In genomic region chr17:68231536-68231935, GRCh38 we compare ENCODE assay signal across 15 cellular contexts. TPM values are rescaled to one million over a fixed set of nuclear protein-coding genes. Genes with fewer than 3 reads are reported as not detected.
DNase-seq lines count a peak whose midpoint lies in the region; ATAC-seq and TF ChIP-seq lines count a peak whose summit lies in the region.
"Had no signal": no experiment of that assay in that cellular context is flagged by ENCODE, and none has a peak within 500 bp of the region (broad histone marks: within the 10 kb centered on the region; RNA-seq: fewer than 3 reads in every experiment).

No MANE protein-coding gene starts in this region.

- no peaks in the 10 kb centered on the region for H3K79me2 ChIP-seq in PC-3 (ENCODE audit: low read length)
- H3K79me2 ChIP-seq in mesendoderm (ENCODE audit: control insufficient read depth, insufficient read depth, low read length), result no peaks in the 10 kb centered on the region

- H2BK120ac ChIP-seq in mesendoderm (ENCODE audit: low read depth, low read length), result no peak overlapping the region

- no peak overlapping the region for H4K8ac ChIP-seq in mesendoderm (ENCODE audit: low read depth, low read length)

- peak; percentile 68 for DNase-seq in CD1c-positive myeloid dendritic cell (ENCODE audit: extremely low spot score)
- DNase-seq in PC-3, result peak; percentile 51
- DNase-seq in epithelial cell of esophagus (ENCODE audit: low read depth), result peak; percentile 31
- DNase-seq in mesendoderm, result peak; percentile 14
- DNase-seq in NCI-H446 (lab: John Stamatoyannopoulos, UW), result no peak
- no peak for DNase-seq in putamen (ENCODE audit: low spot score)
- DNase-seq in midbrain (lab: John Stamatoyannopoulos, UW), result no peak
- DNase-seq in ecto neural progenitor cell (ENCODE audit: low spot score), result no peak
- DNase-seq: C1 segment of cervical spinal cord; CD4-positive, alpha-beta memory T cell; DMS79; HFFc6 had no signal

- H3K4me1 ChIP-seq in PC-3 (ENCODE audit: insufficient read depth, low read length) (peaks cover 28% of the 10 kb centered on the region), mesendoderm (ENCODE audit: control insufficient read depth, low read depth, low read length) (no peaks in the 10 kb centered on the region)
- H3K4me1 ChIP-seq: HAP-1 had no signal

- no peaks in the 10 kb centered on the region for H3K27me3 ChIP-seq in PC-3 (ENCODE audit: low read length)
- H3K27me3 ChIP-seq in mesendoderm (ENCODE audit: insufficient read depth, low read length, poor library complexity), result no peaks in the 10 kb centered on the region

- CTCF ChIA-PET in PC-3 (lab: Charles Lee), result no interaction called here

- no peak overlapping the region for H4K5ac ChIP-seq in mesendoderm (ENCODE audit: low read length)

- POLR2A ChIA-PET in PC-3 (lab: Charles Lee; ENCODE audit: unreplicated experiment), result no interaction called here

- no CpG with 5 or more reads among the region's 1 CpG for WGBS in mesendoderm (ENCODE audit: extremely low coverage, insufficient coverage, low lambda C conversion rate)

- H3K27ac ChIP-seq in PC-3 (ENCODE audit: low read length), result no peak overlapping the region
- no peak overlapping the region for H3K27ac ChIP-seq in mesendoderm (ENCODE audit: low read depth, low read length)

- H3K9ac ChIP-seq in PC-3 (ENCODE audit: low read length) (no peak overlapping the region), mesendoderm (ENCODE audit: low read length) (no peak overlapping the region)

- no peak overlapping the region for H2BK15ac ChIP-seq in mesendoderm (replicated peaks; ENCODE audit: low read depth)

- H3K36me3 ChIP-seq in PC-3 (ENCODE audit: low read depth, low read length) (no peaks in the 10 kb centered on the region), mesendoderm (ENCODE audit: control insufficient read depth, insufficient read depth, low read length) (no peaks in the 10 kb centered on the region)
- H3K36me3 ChIP-seq: HAP-1 had no signal

- intact Hi-C loops in PC-3 (cut with micrococcal nuclease), result no loop called here

- H3K23ac ChIP-seq in mesendoderm (ENCODE audit: low read length), result no peak overlapping the region

- no peaks in the 10 kb centered on the region for H3F3A ChIP-seq in PC-3 (ENCODE audit: low read length, unreplicated experiment)

- H3K4me3 ChIP-seq in PC-3 (ENCODE audit: low read length), result no peak overlapping the region
- no peak overlapping the region for H3K4me3 ChIP-seq in epithelial cell of esophagus (ENCODE audit: low read length)
- no peak overlapping the region for H3K4me3 ChIP-seq in mesendoderm (ENCODE audit: low read length)
- H3K4me3 ChIP-seq: GM12878, HAP-1 had no signal

- no peak overlapping the region for H3K56ac ChIP-seq in mesendoderm (ENCODE audit: low read length)

- H3K4me2 ChIP-seq in PC-3 (ENCODE audit: low read length) (no peak overlapping the region), mesendoderm (ENCODE audit: low read length) (no peak overlapping the region)

- no peak overlapping the region for H2AFZ ChIP-seq in PC-3 (ENCODE audit: low read length)

- H3K18ac ChIP-seq in mesendoderm (ENCODE audit: low read length), result no peak overlapping the region

- TF ChIP-seq CTCF in PC-3 (conservative IDR thresholded peaks at IDR 0.05; ENCODE audit: low read depth, low read length) (no peak), epithelial cell of esophagus (IDR thresholded peaks at IDR 0.05; ENCODE audit: insufficient read depth, low read depth, low read length, missing control alignments) (no peak)

- no peaks in the 10 kb centered on the region for H3K9me2 ChIP-seq in PC-3 (replicated peaks; ENCODE audit: low read length)

- no peaks in the 10 kb centered on the region for H4K20me1 ChIP-seq in PC-3 (ENCODE audit: low read length)

- no peak for ATAC-seq in PC-3
- ATAC-seq: GM12878, HepG2 had no signal

- BruUV-seq in PC-3 (replicated peaks; lab: Mats Ljungman, UMichigan), result no TSS peak

- H3K4ac ChIP-seq in mesendoderm (ENCODE audit: low read depth, low read length), result no peak overlapping the region

- no peak overlapping the region for H2AK5ac ChIP-seq in mesendoderm (ENCODE audit: low read length)

- no peaks in the 10 kb centered on the region for H3K9me3 ChIP-seq in PC-3 (ENCODE audit: low read length)
- H3K9me3 ChIP-seq: HAP-1 had no signal

- no peaks in the 10 kb centered on the region for H3K79me1 ChIP-seq in mesendoderm (ENCODE audit: low read length)

- no peak overlapping the region for H2BK5ac ChIP-seq in mesendoderm (ENCODE audit: low read length)

RNA-seq across cellular contexts. Expression of gene AMZ2, which starts 16.3 kb away (rescaled TPM):
- total RNA-seq in PC-3 (2014; rRNA removed), result 81.1 and 88.5 TPM in 2 replicates
- polyA plus RNA-seq in mesendoderm (2013, experiment 1 of 2), result 70.9 TPM
- 68.9 TPM for polyA plus RNA-seq in mesendoderm (2013, experiment 2 of 2)

RNA-seq across cellular contexts. Expression of gene SLC16A6, which starts 59.4 kb away (rescaled TPM):
- total RNA-seq in PC-3 (2014; rRNA removed), result 1.2 and 1.4 TPM in 2 replicates
- polyA plus RNA-seq in mesendoderm (2013, experiment 1 of 2), result 0.15 TPM
- 0.17 TPM for polyA plus RNA-seq in mesendoderm (2013, experiment 2 of 2)

RNA-seq across cellular contexts. Expression of gene ARSG, which starts 59.8 kb away (rescaled TPM):
- 1.3 and 2.1 TPM in 2 replicates for total RNA-seq in PC-3 (2014; rRNA removed)
- 1.5 TPM for polyA plus RNA-seq in mesendoderm (2013, experiment 1 of 2)
- 1.6 TPM for polyA plus RNA-seq in mesendoderm (2013, experiment 2 of 2)

Comparison
In these comparisons a context has a peak if more than half of its experiments do, and no peak if none do; other contexts are left out.
1. DNase-seq: peak in CD1c-positive myeloid dendritic cell (single experiment), PC-3 (single experiment), epithelial cell of esophagus (single experiment) and mesendoderm (single experiment); none in NCI-H446 (0 of 2), putamen (single experiment), midbrain (single experiment) and ecto neural progenitor cell (single experiment).